Comparison of ENCODE assay signal across 35 cellular contexts in genomic region chr5:162190-162564, GRCh38. TPM values are rescaled to one million over a fixed set of nuclear protein-coding genes. Genes with fewer than 3 reads are reported as not detected.
"Had no signal": no experiment of that assay in that cellular context is flagged by ENCODE, and none has a peak within 500 bp of the region (broad histone marks: within the 10 kb centered on the region; RNA-seq: fewer than 3 reads in every experiment).

No MANE protein-coding gene starts in this region.

- H3K27me3 Mint-ChIP-seq: activated CD8-positive, alpha-beta memory T cell treated with anti-CD3 and anti-CD28 coated beads, Interleukin-2, amount 10 ng/mL, durations not matched to agents 7 days and 5 days had no signal

- H3K27ac ChIP-seq: breast epithelium, epithelial cell of prostate, esophagus squamous epithelium, sigmoid colon, tibial nerve had no signal

- H3K4me1 Mint-ChIP-seq: activated CD4-positive, alpha-beta T cell treated with anti-CD3 and anti-CD28 coated beads for 36 hours; activated CD8-positive, alpha-beta memory T cell treated with anti-CD3 and anti-CD28 coated beads, Interleukin-2, amount 10 ng/mL, durations not matched to agents 7 days and 5 days; naive thymus-derived CD4-positive, alpha-beta T cell; neural crest cell; stimulated activated memory B cell treated with anti-CD40 and anti-IgM and Interleukin-4, amounts not matched to agents 10 μg/mL and 1 μg/mL and 100 μg/mL, for 72 hours had no signal

- H3K9me3 Mint-ChIP-seq: activated T-cell treated with anti-CD3 and anti-CD28 coated beads, Interleukin-2, amount 50 U/mL, for 72 hours; central memory CD8-positive, alpha-beta T cell; neural crest cell; stimulated activated memory B cell treated with anti-CD40 and anti-IgM and Interleukin-4, amounts not matched to agents 10 μg/mL and 1 μg/mL and 100 μg/mL, for 72 hours; T-helper 2 cell treated with Interferon-gamma antibody and Interleukin-4, amounts not matched to agents 5 μg/mL and 100 μg/mL, for 36 hours had no signal

- H3K4me3 Mint-ChIP-seq: activated CD4-positive, alpha-beta T cell treated with anti-CD3 and anti-CD28 coated beads for 36 hours; activated CD8-positive, alpha-beta memory T cell treated with anti-CD3 and anti-CD28 coated beads, Interleukin-2, amount 10 ng/mL, durations not matched to agents 7 days and 5 days; activated CD8-positive, alpha-beta T cell treated with anti-CD3 and anti-CD28 coated beads, Interleukin-2, amount 10 ng/mL, durations not matched to agents 7 days and 5 days; activated T-cell treated with anti-CD3 and anti-CD28 coated beads, Interleukin-2, amount 50 U/mL, for 72 hours; central memory CD8-positive, alpha-beta T cell; naive thymus-derived CD4-positive, alpha-beta T cell; neural crest cell; stimulated activated memory B cell treated with anti-CD40 and anti-IgM and Interleukin-4, amounts not matched to agents 10 μg/mL and 1 μg/mL and 100 μg/mL, for 72 hours; T-helper 2 cell treated with Interferon-gamma antibody and Interleukin-4, amounts not matched to agents 5 μg/mL and 100 μg/mL, for 36 hours had no signal

- H3K36me3 Mint-ChIP-seq: activated CD8-positive, alpha-beta memory T cell treated with anti-CD3 and anti-CD28 coated beads, Interleukin-2, amount 10 ng/mL, durations not matched to agents 7 days and 5 days; naive thymus-derived CD4-positive, alpha-beta T cell; stimulated activated memory B cell treated with anti-CD40 and anti-IgM and Interleukin-4, amounts not matched to agents 10 μg/mL and 1 μg/mL and 100 μg/mL, for 72 hours had no signal

- H3K36me3 ChIP-seq: breast epithelium, esophagus squamous epithelium, sigmoid colon, tibial nerve had no signal

- H3K27ac Mint-ChIP-seq: activated CD4-positive, alpha-beta T cell treated with anti-CD3 and anti-CD28 coated beads for 36 hours; activated CD8-positive, alpha-beta memory T cell treated with anti-CD3 and anti-CD28 coated beads, Interleukin-2, amount 10 ng/mL, durations not matched to agents 7 days and 5 days; activated CD8-positive, alpha-beta T cell treated with anti-CD3 and anti-CD28 coated beads, Interleukin-2, amount 10 ng/mL, durations not matched to agents 7 days and 5 days; activated T-cell treated with anti-CD3 and anti-CD28 coated beads, Interleukin-2, amount 50 U/mL, for 72 hours; naive thymus-derived CD4-positive, alpha-beta T cell; stimulated activated memory B cell treated with anti-CD40 and anti-IgM and Interleukin-4, amounts not matched to agents 10 μg/mL and 1 μg/mL and 100 μg/mL, for 72 hours; T-helper 2 cell treated with Interferon-gamma antibody and Interleukin-4, amounts not matched to agents 5 μg/mL and 100 μg/mL, for 36 hours had no signal

- H3K4me1 ChIP-seq: breast epithelium, esophagus squamous epithelium, sigmoid colon had no signal

- DNase-seq: activated CD4-positive, alpha-beta T cell treated with anti-CD3 and anti-CD28 coated beads for 36 hours; activated CD4-positive, CD25-positive, alpha-beta regulatory T cell; activated CD8-positive, alpha-beta memory T cell treated with anti-CD3 and anti-CD28 coated beads, Interleukin-2, amount 10 ng/mL, durations not matched to agents 7 days and 5 days; activated CD8-positive, alpha-beta T cell treated with anti-CD3 and anti-CD28 coated beads, Interleukin-2, amount 10 ng/mL, durations not matched to agents 7 days and 5 days; activated naive CD4-positive, alpha-beta T cell treated with anti-CD3 and anti-CD28 coated beads, Interleukin-2, amount 50 U/mL, for 16 hours; activated T-cell treated with anti-CD3 and anti-CD28 coated beads for 4 hours; activated T-cell treated with anti-CD3 and anti-CD28 coated beads, Interleukin-2, amount 50 U/mL, for 72 hours; amniotic stem cell; dermis blood vessel endothelial cell; effector CD4-positive, alpha-beta T cell; esophagus squamous epithelium; foreskin melanocyte; midbrain; naive thymus-derived CD4-positive, alpha-beta T cell; small intestine; stimulated activated CD4-positive, alpha-beta T cell treated with anti-CD3 and anti-CD28 coated beads, Interleukin-1b, Interleukin-23, amount 100 ng/mL, for 48 hours; stimulated activated CD4-positive, alpha-beta T cell treated with anti-CD3 and anti-CD28 coated beads, Interleukin-4, amount 100 ng/mL, for 4 hours; stimulated activated CD8-positive, alpha-beta memory T cell treated with anti-CD3 and anti-CD28 coated beads, Interleukin-4, amount 100 ng/mL, for 48 hours; T-helper 1 cell had no signal

- ATAC-seq: activated CD4-positive, alpha-beta T cell treated with anti-CD3 and anti-CD28 coated beads for 36 hours; activated CD8-positive, alpha-beta memory T cell treated with anti-CD3 and anti-CD28 coated beads, Interleukin-2, amount 10 ng/mL, durations not matched to agents 7 days and 5 days; activated CD8-positive, alpha-beta T cell treated with anti-CD3 and anti-CD28 coated beads, Interleukin-2, amount 10 ng/mL, durations not matched to agents 7 days and 5 days; activated T-cell treated with anti-CD3 and anti-CD28 coated beads, Interleukin-2, amount 50 U/mL, for 72 hours; left colon; naive thymus-derived CD4-positive, alpha-beta T cell had no signal

- H3K9me3 ChIP-seq: breast epithelium, esophagus squamous epithelium, sigmoid colon, tibial nerve had no signal

- H3K4me3 ChIP-seq: breast epithelium, esophagus squamous epithelium, sigmoid colon, tibial nerve had no signal

- H3K27me3 ChIP-seq: breast epithelium, sigmoid colon, tibial nerve had no signal

RNA-seq across cellular contexts. Expression of gene LRRC14B, which starts 29.1 kb away (rescaled TPM):
- total RNA-seq: activated CD8-positive, alpha-beta memory T cell treated with anti-CD3 and anti-CD28 coated beads, Interleukin-2, amount 10 ng/mL, durations not matched to agents 7 days and 5 days; activated CD8-positive, alpha-beta T cell treated with anti-CD3 and anti-CD28 coated beads, Interleukin-2, amount 10 ng/mL, durations not matched to agents 7 days and 5 days; activated T-cell treated with anti-CD3 and anti-CD28 coated beads, Interleukin-2, amount 50 U/mL, for 72 hours; dermis blood vessel endothelial cell; esophagus squamous epithelium; glomerular endothelial cell; left colon; lower leg skin; naive thymus-derived CD4-positive, alpha-beta T cell; neural crest cell; osteocyte; posterior vena cava; renal cortical epithelial cell; tibial nerve had no signal
- polyA plus RNA-seq: keratinocyte, sigmoid colon, urinary bladder had no signal
